In the genomic region with DNA sequence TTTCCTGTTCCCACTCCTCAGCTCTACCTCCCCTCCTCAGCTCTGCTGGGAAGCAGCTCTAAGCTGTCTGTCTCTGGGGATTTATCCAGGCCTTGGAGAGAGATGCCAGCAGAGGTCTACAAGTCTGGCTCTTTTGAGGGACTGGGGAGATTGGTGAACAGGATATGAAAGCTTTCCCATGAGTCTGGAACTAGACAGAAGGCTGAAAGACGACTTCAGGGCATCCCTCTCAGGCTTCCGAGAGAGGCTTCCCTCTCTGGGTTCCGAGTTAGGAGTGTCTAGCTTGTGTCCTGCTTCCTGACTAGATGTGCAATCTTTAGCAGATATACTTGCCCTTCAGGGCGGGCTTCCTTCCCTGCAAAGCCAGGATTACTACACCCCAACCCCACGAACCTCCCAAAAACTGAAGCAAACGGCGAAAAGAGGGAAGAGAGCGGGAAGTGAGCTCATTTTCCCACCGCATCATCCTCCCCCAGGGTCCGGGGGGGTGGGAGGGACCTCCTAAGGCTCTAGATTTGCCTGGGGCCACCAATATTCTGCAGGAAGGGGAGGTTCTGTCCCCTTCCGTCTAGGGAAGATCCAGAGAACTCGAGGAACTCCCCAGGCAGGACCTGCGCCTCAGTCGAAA, we compare ENCODE assay signal across 1 cellular context.
TF ChIP-seq lines count a peak whose summit lies in the region.

No MANE protein-coding gene starts in this region.

TF ChIP-seq in H1, 55 proteins besides CTCF, POLR2A, EP300 and RAD21:
- TF ChIP-seq, protein P1, sequence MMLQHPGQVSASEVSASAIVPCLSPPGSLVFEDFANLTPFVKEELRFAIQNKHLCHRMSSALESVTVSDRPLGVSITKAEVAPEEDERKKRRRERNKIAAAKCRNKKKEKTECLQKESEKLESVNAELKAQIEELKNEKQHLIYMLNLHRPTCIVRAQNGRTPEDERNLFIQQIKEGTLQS (IDR thresholded peaks at IDR 0.05; ENCODE audit: insufficient read depth, low read depth, low read length): no peak
- TF ChIP-seq SUZ12 (IDR thresholded peaks at IDR 0.05; ENCODE audit: low read length) (no peak), JUND (IDR thresholded peaks at IDR 0.05; ENCODE audit: low read length) (no peak), GABPA (IDR thresholded peaks at IDR 0.05; ENCODE audit: borderline replicate concordance, insufficient read depth, low read length) (no peak), CHD2 (IDR thresholded peaks at IDR 0.05; ENCODE audit: low read length) (no peak), BCL11A (IDR thresholded peaks at IDR 0.05; ENCODE audit: low read depth in 2 of 2, low read length in 2 of 2) (no peak), HDAC2 (IDR thresholded peaks at IDR 0.05; ENCODE audit: borderline replicate concordance in 1 of 2, low read depth in 2 of 2, low read length in 2 of 2) (no peak)
- TF ChIP-seq, protein P2, sequence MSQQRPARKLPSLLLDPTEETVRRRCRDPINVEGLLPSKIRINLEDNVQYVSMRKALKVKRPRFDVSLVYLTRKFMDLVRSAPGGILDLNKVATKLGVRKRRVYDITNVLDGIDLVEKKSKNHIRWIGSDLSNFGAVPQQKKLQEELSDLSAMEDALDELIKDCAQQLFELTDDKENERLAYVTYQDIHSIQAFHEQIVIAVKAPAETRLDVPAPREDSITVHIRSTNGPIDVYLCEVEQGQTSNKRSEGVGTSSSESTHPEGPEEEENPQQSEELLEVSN (IDR thresholded peaks at IDR 0.05): no peak
